Comparison of ENCODE assay signal across 11 cellular contexts in the genomic region with DNA sequence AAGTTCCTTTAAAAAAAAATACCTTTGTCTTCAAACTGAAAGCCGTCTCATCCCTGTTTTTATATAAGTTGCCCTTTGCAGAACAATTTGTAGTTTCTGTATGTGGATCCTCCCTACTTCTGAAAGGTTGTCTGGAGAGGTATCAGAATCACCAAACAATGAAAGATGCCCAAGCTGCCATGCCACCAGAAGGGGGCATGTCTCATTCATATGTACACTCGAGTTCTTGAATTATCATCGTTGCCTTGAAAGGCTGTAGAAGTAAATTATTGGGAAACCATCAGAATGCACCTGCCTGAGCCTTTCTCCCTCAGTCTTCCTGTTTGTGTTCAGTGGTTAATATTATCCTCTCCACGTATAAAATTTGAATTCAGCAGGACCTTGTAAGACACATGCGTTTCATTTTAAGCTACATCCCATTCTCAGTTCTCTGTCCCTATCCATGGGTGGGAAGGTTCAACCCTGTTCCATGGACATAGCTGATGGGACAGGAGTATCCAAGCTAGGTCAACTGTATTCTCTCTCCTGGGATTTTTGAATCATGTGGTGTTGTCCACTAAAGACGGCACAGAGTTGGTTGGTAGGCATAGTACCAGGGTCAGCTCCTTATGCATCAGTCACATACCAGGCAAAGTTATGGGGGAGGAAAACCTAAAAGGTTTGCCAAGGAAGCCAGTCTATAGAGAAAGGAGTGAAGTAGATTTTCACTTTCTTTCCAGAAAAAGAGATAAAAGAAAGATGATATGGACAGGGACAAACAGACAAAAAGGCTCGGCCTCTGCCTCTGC. TPM values are rescaled to one million over a fixed set of nuclear protein-coding genes. Genes with fewer than 3 reads are reported as not detected.
DNase-seq lines count a peak whose midpoint lies in the region; ATAC-seq and TF ChIP-seq lines count a peak whose summit lies in the region.
"Had no signal": no experiment of that assay in that cellular context is flagged by ENCODE, and none has a peak within 500 bp of the region (broad histone marks: within the 10 kb centered on the region; RNA-seq: fewer than 3 reads in every experiment).

No MANE protein-coding gene starts in this region.

- peak overlapping the region; percentile 34 for H3K27ac ChIP-seq in foreskin keratinocyte

- DNase-seq in DMS53 (lab: John Stamatoyannopoulos, UW), result peak; percentile 29
- DNase-seq in DMS53 treated with DMSO at 0.1 percent for 48 hours (lab: John Stamatoyannopoulos, UW; ENCODE audit: unreplicated experiment), result no peak
- DNase-seq in RPMI7951 (ENCODE audit: low read depth), result peak; percentile 34
- no peak for DNase-seq in foreskin keratinocyte
- no peak for DNase-seq in T-helper 9 cell
- DNase-seq: cortex of kidney, NCI-H526 had no signal

- no peaks in the 10 kb centered on the region for H3K27me3 ChIP-seq in foreskin keratinocyte

- ATAC-seq in foreskin keratinocyte (no peak), GM18870 (IDR thresholded peaks at IDR 0.05; ENCODE audit: unreplicated experiment) (no peak), GM21576 (IDR thresholded peaks at IDR 0.05; ENCODE audit: unreplicated experiment) (no peak)
- ATAC-seq: HepG2 had no signal

- H3K4me1 ChIP-seq in foreskin keratinocyte, result peaks cover 5% of the 10 kb centered on the region

- TF ChIP-seq CTCF in GM12874 (IDR thresholded peaks at IDR 0.05; ENCODE audit: insufficient read depth, low read depth, low read length) (peak; percentile 4; the same call in 1 of the 2 replicates), foreskin keratinocyte (conservative IDR thresholded peaks at IDR 0.05) (peak; percentile 44)

RNA-seq across cellular contexts. Expression of gene GALNT7, which starts 24.0 kb away (rescaled TPM):
- 16.2 and 18.3 TPM in 2 replicates for total RNA-seq in RPMI7951 (2014; rRNA removed; shearing (Covaris generic))
- total RNA-seq in foreskin keratinocyte, result 19.9 and 21.0 TPM in 2 replicates
- polyA plus RNA-seq in foreskin keratinocyte, result 4.7 and 6.4 TPM in 2 replicates

Comparison
In these comparisons a context has a peak if more than half of its experiments do, and no peak if none do; other contexts are left out.
1. DNase-seq: peak in DMS53 (single experiment) and RPMI7951 (single experiment); none in DMS53 treated with DMSO at 0.1 percent for 48 hours (single experiment), foreskin keratinocyte (0 of 2) and T-helper 9 cell (single experiment).